ENCODE assay signal across 37 cellular contexts in genomic region chr3:116663161-116663885, GRCh38. TPM values are rescaled to one million over a fixed set of nuclear protein-coding genes. Genes with fewer than 3 reads are reported as not detected.
DNase-seq lines count a peak whose midpoint lies in the region; ATAC-seq, FAIRE-seq and TF ChIP-seq lines count a peak whose summit lies in the region.
"Had no signal": no experiment of that assay in that cellular context is flagged by ENCODE, and none has a peak within 500 bp of the region (broad histone marks: within the 10 kb centered on the region; RNA-seq: fewer than 3 reads in every experiment).

No MANE protein-coding gene starts in this region.

- no peak for FAIRE-seq in kidney (lab: Jason Lieb, UNC)
- FAIRE-seq: colon, islet of Langerhans had no signal

- H3K4me1 ChIP-seq in SK-N-SH (ENCODE audit: control insufficient read depth in 1 of 2, insufficient read depth in 2 of 2, low read depth in 1 of 2, low read length in 1 of 2) = peaks cover 0 to 4% of the 10 kb centered on the region in 2 experiments; a peak in 1 of 4 replicates
- no peaks in the 10 kb centered on the region for H3K4me1 ChIP-seq in adipocyte (ENCODE audit: control insufficient read depth, insufficient read depth, low read length)
- H3K4me1 ChIP-seq in kidney (ENCODE audit: control insufficient read depth in 1 of 2, insufficient read depth in 1 of 2, low read depth in 1 of 2, low read length in 2 of 2) = no peaks in the 10 kb centered on the region
- no peaks in the 10 kb centered on the region for H3K4me1 ChIP-seq in sigmoid colon
- H3K4me1 ChIP-seq: ascending aorta; BLaER1 treated with 17β-estradiol and CSF1 and Interleukin-3, amounts not matched to agents 10 nM and 100 nM; left ventricle myocardium inferior; upper lobe of left lung had no signal

- WGBS in SK-N-SH (ENCODE audit: low lambda C conversion rate) = 59% methylated on average over 7 of the region's 7 CpGs
- WGBS in sigmoid colon, 2 donors = 39 to 45% methylated on average over 7 of the region's 7 CpGs

- CTCF ChIA-PET in SK-N-SH (lab: Yijun Ruan, JAX) = no interaction called here

- H3K27me3 Mint-ChIP-seq in type B pancreatic cell = no peaks in the 10 kb centered on the region
- H3K27me3 Mint-ChIP-seq: activated naive CD8-positive, alpha-beta T cell; naive B cell; stimulated activated naive B cell treated with anti-CD40 and anti-IgM and Interleukin-4, amounts not matched to agents 10 μg/mL and 1 μg/mL and 100 μg/mL, for 72 hours had no signal

- H4K20me1 ChIP-seq in SK-N-SH (ENCODE audit: insufficient read depth) = no peaks in the 10 kb centered on the region
- H4K20me1 ChIP-seq: BLaER1 treated with 17β-estradiol and CSF1 and Interleukin-3, amounts not matched to agents 10 nM and 100 nM had no signal

- peak overlapping the region; percentile 33 for H3K27ac Mint-ChIP-seq in type B pancreatic cell
- H3K27ac Mint-ChIP-seq: activated naive CD8-positive, alpha-beta T cell; mesothelial cell of epicardium; naive B cell; stimulated activated naive B cell treated with anti-CD40 and anti-IgM and Interleukin-4, amounts not matched to agents 10 μg/mL and 1 μg/mL and 100 μg/mL, for 72 hours; T-helper 2 cell treated with Interferon-gamma antibody and Interleukin-4, amounts not matched to agents 5 μg/mL and 100 μg/mL, for 36 hours had no signal

- H2AFZ ChIP-seq in SK-N-SH (ENCODE audit: low read depth) = no peak overlapping the region
- H2AFZ ChIP-seq: GM23248 had no signal

- H3K79me2 ChIP-seq in SK-N-SH (ENCODE audit: insufficient read depth) = no peaks in the 10 kb centered on the region

- no peak for TF ChIP-seq RAD21 in SK-N-SH (IDR thresholded peaks at IDR 0.05; ENCODE audit: low read length)

- H3K36me3 Mint-ChIP-seq in type B pancreatic cell = no peaks in the 10 kb centered on the region
- H3K36me3 Mint-ChIP-seq: activated naive CD8-positive, alpha-beta T cell; mesothelial cell of epicardium; naive B cell; stimulated activated naive B cell treated with anti-CD40 and anti-IgM and Interleukin-4, amounts not matched to agents 10 μg/mL and 1 μg/mL and 100 μg/mL, for 72 hours had no signal

- DNase-seq in SK-N-SH (peak; percentile 8), adipocyte (ENCODE audit: low read depth) (peak; percentile 19), kidney (peak; percentile 37), type B pancreatic cell (ENCODE audit: extremely low spot score, unreplicated experiment) (no peak), amygdala (lab: John Stamatoyannopoulos, UW) (no peak), sigmoid colon (no peak)
- DNase-seq in stimulated activated CD4-positive, alpha-beta T cell treated with anti-CD3 and anti-CD28 coated beads, Interleukin-15, amount 100 ng/mL, for 24 hours = no peak
- DNase-seq: activated CD4-positive, alpha-beta T cell treated with anti-CD3 and anti-CD28 coated beads for 4 hours; COR-L47; DMS79; GDM1; GM23248; KG1; left ventricle myocardium inferior; naive B cell; NCI-H1105 treated with DMSO at 0.1 percent for 48 hours; NCI-H2029 treated with DMSO at 0.1 percent for 48 hours; NCI-H226; NCI-H69; occipital lobe; SHP77; stimulated activated naive B cell treated with anti-CD40 and anti-IgM and Interleukin-4, amounts not matched to agents 10 μg/mL and 1 μg/mL and 100 μg/mL, for 72 hours; upper lobe of left lung had no signal

- H3K9me3 Mint-ChIP-seq in type B pancreatic cell = no peaks in the 10 kb centered on the region
- H3K9me3 Mint-ChIP-seq: mesothelial cell of epicardium; stimulated activated naive B cell treated with anti-CD40 and anti-IgM and Interleukin-4, amounts not matched to agents 10 μg/mL and 1 μg/mL and 100 μg/mL, for 72 hours; T-helper 2 cell treated with Interferon-gamma antibody and Interleukin-4, amounts not matched to agents 5 μg/mL and 100 μg/mL, for 36 hours had no signal

- TF ChIP-seq EP300 in SK-N-SH (IDR thresholded peaks at IDR 0.05; ENCODE audit: borderline replicate concordance in 1 of 2, low read depth in 1 of 2, low read length in 1 of 2) (no peak), sigmoid colon (IDR thresholded peaks at IDR 0.05) (no peak)

- H3K36me3 ChIP-seq in SK-N-SH (replicated peaks in 1 of 2; ENCODE audit: control insufficient read depth in 1 of 2, insufficient read depth in 2 of 2, low read length in 1 of 2) (no peaks in the 10 kb centered on the region), adipocyte (ENCODE audit: control insufficient read depth, insufficient read depth, low read length, severe bottlenecking) (no peaks in the 10 kb centered on the region), kidney (ENCODE audit: control insufficient read depth in 1 of 2, insufficient read depth in 2 of 2, low read length in 2 of 2) (no peaks in the 10 kb centered on the region), sigmoid colon (no peaks in the 10 kb centered on the region)
- H3K36me3 ChIP-seq: ascending aorta; BLaER1 treated with 17β-estradiol and CSF1 and Interleukin-3, amounts not matched to agents 10 nM and 100 nM; left ventricle myocardium inferior; upper lobe of left lung had no signal

- intact Hi-C loops in kidney (cut with DNase I) = no loop called here
- intact Hi-C loops in sigmoid colon (cut with DNase I) = no loop called here

- H3K9me2 ChIP-seq in SK-N-SH = no peaks in the 10 kb centered on the region

- TF ChIP-seq CTCF in SK-N-SH (IDR thresholded peaks at IDR 0.05) = no peak
- TF ChIP-seq CTCF in kidney (IDR thresholded peaks at IDR 0.05; ENCODE audit: borderline replicate concordance, extremely low read depth, insufficient read depth) = no peak
- no peak for TF ChIP-seq CTCF in type B pancreatic cell (conservative IDR thresholded peaks at IDR 0.05)
- no peak for TF ChIP-seq CTCF in sigmoid colon (IDR thresholded peaks at IDR 0.05)

- no peaks in the 10 kb centered on the region for H3K27me3 ChIP-seq in SK-N-SH (ENCODE audit: insufficient read depth)
- H3K27me3 ChIP-seq in adipocyte (replicated peaks; ENCODE audit: control insufficient read depth, insufficient read depth, low read length) = no peaks in the 10 kb centered on the region
- no peaks in the 10 kb centered on the region for H3K27me3 ChIP-seq in sigmoid colon
- H3K27me3 ChIP-seq: ascending aorta; BLaER1 treated with 17β-estradiol and CSF1 and Interleukin-3, amounts not matched to agents 10 nM and 100 nM; upper lobe of left lung had no signal

- no peak overlapping the region for H3K4me3 Mint-ChIP-seq in type B pancreatic cell
- H3K4me3 Mint-ChIP-seq: activated naive CD8-positive, alpha-beta T cell; mesothelial cell of epicardium; naive B cell; stimulated activated naive B cell treated with anti-CD40 and anti-IgM and Interleukin-4, amounts not matched to agents 10 μg/mL and 1 μg/mL and 100 μg/mL, for 72 hours; T-helper 2 cell treated with Interferon-gamma antibody and Interleukin-4, amounts not matched to agents 5 μg/mL and 100 μg/mL, for 36 hours had no signal

- H3K27ac ChIP-seq in SK-N-SH (ENCODE audit: low read depth in 2 of 2, low read length in 1 of 2) (no peak overlapping the region), kidney (ENCODE audit: low read depth in 2 of 2, low read length in 2 of 2) (no peak overlapping the region), sigmoid colon (no peak overlapping the region)
- H3K27ac ChIP-seq: 22Rv1; ascending aorta; BLaER1 treated with 17β-estradiol and CSF1 and Interleukin-3, amounts not matched to agents 10 nM and 100 nM; GM23248; HL-60; left ventricle myocardium inferior; upper lobe of left lung had no signal

- no peak overlapping the region for H3K4me3 ChIP-seq in SK-N-SH (ENCODE audit: low read depth in 2 of 2, low read length in 1 of 2)
- no peak overlapping the region for H3K4me3 ChIP-seq in adipocyte (ENCODE audit: low read length)
- no peak overlapping the region for H3K4me3 ChIP-seq in kidney (ENCODE audit: low read length in 2 of 2)
- no peak overlapping the region for H3K4me3 ChIP-seq in sigmoid colon
- H3K4me3 ChIP-seq: ascending aorta; BLaER1 treated with 17β-estradiol and CSF1 and Interleukin-3, amounts not matched to agents 10 nM and 100 nM; GM23248; left ventricle myocardium inferior; upper lobe of left lung had no signal

- POLR2A ChIA-PET in SK-N-SH (lab: Yijun Ruan, JAX) = no interaction called here

- H3K9me3 ChIP-seq in SK-N-SH (no peaks in the 10 kb centered on the region), adipocyte (ENCODE audit: control insufficient read depth, low read length) (no peaks in the 10 kb centered on the region), kidney (ENCODE audit: control insufficient read depth in 1 of 2, low read length in 2 of 2) (no peaks in the 10 kb centered on the region), sigmoid colon (no peaks in the 10 kb centered on the region)
- H3K9me3 ChIP-seq: ascending aorta; BLaER1 treated with 17β-estradiol and CSF1 and Interleukin-3, amounts not matched to agents 10 nM and 100 nM; left ventricle myocardium inferior; upper lobe of left lung had no signal

- H3K4me1 Mint-ChIP-seq in type B pancreatic cell (ENCODE audit: unreplicated experiment) = peaks cover 16% of the 10 kb centered on the region
- H3K4me1 Mint-ChIP-seq: naive B cell; stimulated activated naive B cell treated with anti-CD40 and anti-IgM and Interleukin-4, amounts not matched to agents 10 μg/mL and 1 μg/mL and 100 μg/mL, for 72 hours had no signal

- TF ChIP-seq POLR2A in sigmoid colon (IDR thresholded peaks at IDR 0.05) = no peak

- no peak overlapping the region for H3K9ac ChIP-seq in SK-N-SH
- no peak overlapping the region for H3K9ac ChIP-seq in adipocyte (ENCODE audit: low read length)
- H3K9ac ChIP-seq in kidney (ENCODE audit: low read length in 2 of 2) = no peak overlapping the region
- H3K9ac ChIP-seq: BLaER1 treated with 17β-estradiol and CSF1 and Interleukin-3, amounts not matched to agents 10 nM and 100 nM; GM23248 had no signal

- no peaks in the 10 kb centered on the region for H3F3A ChIP-seq in SK-N-SH (replicated peaks; ENCODE audit: insufficient read depth)

- no peak for ATAC-seq in SK-N-SH treated with all-trans-retinoic acid at 6 μM for 48 hours
- ATAC-seq: Panc1; stimulated activated naive B cell treated with anti-CD40 and anti-IgM and Interleukin-4, amounts not matched to agents 10 μg/mL and 1 μg/mL and 100 μg/mL, for 72 hours had no signal

- no peak overlapping the region for H3K4me2 ChIP-seq in SK-N-SH
- H3K4me2 ChIP-seq: BLaER1 treated with 17β-estradiol and CSF1 and Interleukin-3, amounts not matched to agents 10 nM and 100 nM had no signal

TF ChIP-seq in SK-N-SH, 30 proteins besides CTCF, POLR2A, EP300 and RAD21 (continues in another document):
- no peak for TF ChIP-seq TEAD4 (IDR thresholded peaks at IDR 0.05; ENCODE audit: borderline replicate concordance, insufficient read depth)

TF ChIP-seq in SK-N-SH treated with all-trans-retinoic acid at 6 μM for 48 hours, 23 proteins besides CTCF, POLR2A, EP300 and RAD21 (continues in another document):
- TF ChIP-seq ESRRG (CRISPR knock-in tag; IDR thresholded peaks at IDR 0.05) (no peak), ISL1 (CRISPR knock-in tag; IDR thresholded peaks at IDR 0.05) (no peak), BACH2 (CRISPR knock-in tag; IDR thresholded peaks at IDR 0.05; ENCODE audit: borderline replicate concordance) (no peak), ZNF565 (CRISPR knock-in tag; conservative IDR thresholded peaks at IDR 0.05; ENCODE audit: low read depth) (no peak)

RNA-seq across cellular contexts. Expression of gene TUSC7, which starts 46.3 kb away (rescaled TPM):
- polyA plus RNA-seq in SK-N-SH (2012; rRNA removed) = not detected in 2 replicates
- polyA plus RNA-seq in SK-N-SH (2012; cell fraction: cytosol; rRNA removed) = not detected in 2 replicates
- not detected in 2 replicates for polyA plus RNA-seq in SK-N-SH (2012; cell fraction: nucleus; rRNA removed)
- not detected for total RNA-seq in kidney
- polyA plus RNA-seq in kidney (ENCODE audit: insufficient read depth, low read depth, low replicate concordance) = not detected
- not detected in 2 replicates for total RNA-seq in type B pancreatic cell (ENCODE audit: low replicate concordance)
- not detected for total RNA-seq in sigmoid colon
- polyA plus RNA-seq in sigmoid colon = not detected
- total RNA-seq: activated CD8-positive, alpha-beta memory T cell treated with anti-CD3 and anti-CD28 coated beads for 36 hours; ascending aorta; GM23248; left ventricle myocardium inferior; MCF 10A; mesothelial cell of epicardium; occipital lobe; pulmonary artery endothelial cell; upper lobe of left lung had no signal

Comparison
In these comparisons a context has a peak if more than half of its experiments do, and no peak if none do; other contexts are left out.
1. DNase-seq: peak in SK-N-SH (single experiment), adipocyte (single experiment) and kidney (single experiment); none in type B pancreatic cell (single experiment), amygdala (0 of 56), sigmoid colon (single experiment) and stimulated activated CD4-positive, alpha-beta T cell treated with anti-CD3 and anti-CD28 coated beads, Interleukin-15, amount 100 ng/mL, for 24 hours (single experiment).